Comparison of ENCODE assay signal across 8 cellular contexts in genomic region chr3:150370129-150370602, GRCh38. TPM values are rescaled to one million over a fixed set of nuclear protein-coding genes. Genes with fewer than 3 reads are reported as not detected.
DNase-seq lines count a peak whose midpoint lies in the region; ATAC-seq lines count a peak whose summit lies in the region.

No MANE protein-coding gene starts in this region.

- no peak for ATAC-seq in GM21447 (IDR thresholded peaks at IDR 0.05; ENCODE audit: unreplicated experiment)
- ATAC-seq in stimulated activated naive CD8-positive, alpha-beta T cell treated with anti-CD3 and anti-CD28 coated beads, Interleukin-15, Interleukin-2, amounts not matched to agents 100 U/mL and 50 U/mL, for 24 hours, result no peak

- DNase-seq in GM03348 (ENCODE audit: low spot score) (peak; percentile 86), SW 1271 (lab: John Stamatoyannopoulos, UW) (peak; percentile 92 to 96), glomerular visceral epithelial cell (ENCODE audit: extremely low spot score) (peak; percentile 96), pulmonary artery endothelial cell (ENCODE audit: low read depth, low spot score) (peak; percentile 84), NCI-H1436 (lab: John Stamatoyannopoulos, UW) (no peak)
- DNase-seq in activated CD4-positive, alpha-beta T cell treated with anti-CD3 and anti-CD28 coated beads, Interleukin-2, amount 50 U/mL, for 1 hour, result no peak
- DNase-seq in stimulated activated naive CD8-positive, alpha-beta T cell treated with anti-CD3 and anti-CD28 coated beads, Interleukin-15, Interleukin-2, amounts not matched to agents 100 U/mL and 50 U/mL, for 24 hours, result no peak

RNA-seq across cellular contexts. Expression of gene TSC22D2, which starts 37.9 kb away (rescaled TPM):
- 6.9 and 10.0 TPM in 2 replicates for total RNA-seq in pulmonary artery endothelial cell

Comparison
In these comparisons a context has a peak if more than half of its experiments do, and no peak if none do; other contexts are left out.
1. DNase-seq: peak in GM03348 (single experiment), SW 1271 (2 of 2), glomerular visceral epithelial cell (single experiment) and pulmonary artery endothelial cell (single experiment); none in NCI-H1436 (single experiment), activated CD4-positive, alpha-beta T cell treated with anti-CD3 and anti-CD28 coated beads, Interleukin-2, amount 50 U/mL, for 1 hour (single experiment) and stimulated activated naive CD8-positive, alpha-beta T cell treated with anti-CD3 and anti-CD28 coated beads, Interleukin-15, Interleukin-2, amounts not matched to agents 100 U/mL and 50 U/mL, for 24 hours (single experiment).